In genomic region chr3:44988073-44988472, GRCh38 we compare ENCODE assay signal across 9 cellular contexts. TPM values are rescaled to one million over a fixed set of nuclear protein-coding genes. Genes with fewer than 3 reads are reported as not detected.
DNase-seq lines count a peak whose midpoint lies in the region; ATAC-seq and TF ChIP-seq lines count a peak whose summit lies in the region.
"Had no signal": no experiment of that assay in that cellular context is flagged by ENCODE, and none has a peak within 500 bp of the region (broad histone marks: within the 10 kb centered on the region; RNA-seq: fewer than 3 reads in every experiment).

No MANE protein-coding gene starts in this region.

- H2BK120ac ChIP-seq in IMR-90 (ENCODE audit: low read depth, low read length), result no peak overlapping the region

- intact Hi-C loops in CD8-positive, alpha-beta T cell (cut with DNase I, micrococcal nuclease), result no loop called here
- intact Hi-C loops in IMR-90 (cut with micrococcal nuclease), result no loop called here
- intact Hi-C loops in activated T-helper 1 cell treated with anti-CD3 and anti-CD28 coated beads, Interleukin-12 subunit alpha, Interleukin-12 subunit beta, Interleukin-2, Interleukin-4 antibody, amounts not matched to agents 30 ng/mL and 10 ng/mL and 1 ng/mL, durations not matched to agents 14 hours and 24 hours and 36 hours (cut with micrococcal nuclease), result no loop called here

- no peak overlapping the region for H3K56ac ChIP-seq in IMR-90 (ENCODE audit: extremely low read depth, insufficient read depth, low read length)

- peak; percentile 59 for TF ChIP-seq CTCF in CD8-positive, alpha-beta T cell (IDR thresholded peaks at IDR 0.05)
- TF ChIP-seq CTCF in IMR-90 (conservative IDR thresholded peaks at IDR 0.05; ENCODE audit: low read depth, low read length) (peak; percentile 43), brain (conservative IDR thresholded peaks at IDR 0.05) (peak; percentile 25 to 33), nephron (IDR thresholded peaks at IDR 0.05; ENCODE audit: unreplicated experiment in 3 of 3) (peak; percentile 34 to 44 (median 42))

- H2AK5ac ChIP-seq in IMR-90 (ENCODE audit: low read depth, low read length), result no peak overlapping the region

- H3K36me3 Mint-ChIP-seq in CD8-positive, alpha-beta T cell, result peaks cover 47% of the 10 kb centered on the region
- H3K36me3 Mint-ChIP-seq in brain (peaks cover 40% of the 10 kb centered on the region), nephron (ENCODE audit: low read depth) (peaks cover 32% of the 10 kb centered on the region)
- H3K36me3 Mint-ChIP-seq in activated T-helper 1 cell treated with anti-CD3 and anti-CD28 coated beads, Interleukin-12 subunit alpha, Interleukin-12 subunit beta, Interleukin-2, Interleukin-4 antibody, amounts not matched to agents 30 ng/mL and 10 ng/mL and 1 ng/mL, durations not matched to agents 14 hours and 24 hours and 36 hours (ENCODE audit: low read depth), result peaks cover 38% of the 10 kb centered on the region
- H3K36me3 Mint-ChIP-seq in stimulated activated memory B cell treated with anti-CD40 and anti-IgM and Interleukin-4, amounts not matched to agents 10 μg/mL and 1 μg/mL and 100 μg/mL, for 72 hours, result peaks cover 54% of the 10 kb centered on the region

- no peak overlapping the region for H3K27ac ChIP-seq in CD8-positive, alpha-beta T cell (ENCODE audit: low read depth, low read length)
- no peak overlapping the region for H3K27ac ChIP-seq in IMR-90 (ENCODE audit: insufficient read depth, low read length)

- no peak overlapping the region for H3K4ac ChIP-seq in IMR-90 (ENCODE audit: low read depth, low read length)

- H2AFZ ChIP-seq in IMR-90 (replicated peaks; ENCODE audit: low read length, poor library complexity), result no peak overlapping the region

- H4K8ac ChIP-seq in IMR-90 (ENCODE audit: low read depth in 2 of 2, low read length in 2 of 2), result no peak overlapping the region

- no peak overlapping the region for H3K18ac ChIP-seq in IMR-90 (ENCODE audit: low read depth, low read length)

- H3K4me1 ChIP-seq in CD8-positive, alpha-beta T cell (ENCODE audit: insufficient read depth, low read length), result peaks cover 31% of the 10 kb centered on the region
- H3K4me1 ChIP-seq in IMR-90 (ENCODE audit: control insufficient read depth, insufficient read depth, low read length), result peaks cover 10% of the 10 kb centered on the region

- peak; percentile 51 for ATAC-seq in CD8-positive, alpha-beta T cell
- peak; percentile 32; the same call in 1 of the 2 replicates for ATAC-seq in IMR-90 (ENCODE audit: low read depth)
- no peak for ATAC-seq in stimulated activated memory B cell treated with anti-CD40 and anti-IgM and Interleukin-4, amounts not matched to agents 10 μg/mL and 1 μg/mL and 100 μg/mL, for 72 hours

- no peak overlapping the region for H4K91ac ChIP-seq in IMR-90 (ENCODE audit: insufficient read depth, low read depth, low read length)

- H3K14ac ChIP-seq in IMR-90 (replicated peaks; ENCODE audit: low read depth, low read length), result no peak overlapping the region

- H3K4me1 Mint-ChIP-seq in CD8-positive, alpha-beta T cell (ENCODE audit: low read depth), result peaks cover 72% of the 10 kb centered on the region
- H3K4me1 Mint-ChIP-seq in brain (peaks cover 29% of the 10 kb centered on the region), nephron (peaks cover 10% of the 10 kb centered on the region)
- peaks cover 44% of the 10 kb centered on the region for H3K4me1 Mint-ChIP-seq in activated T-helper 1 cell treated with anti-CD3 and anti-CD28 coated beads, Interleukin-12 subunit alpha, Interleukin-12 subunit beta, Interleukin-2, Interleukin-4 antibody, amounts not matched to agents 30 ng/mL and 10 ng/mL and 1 ng/mL, durations not matched to agents 14 hours and 24 hours and 36 hours (ENCODE audit: low read depth)
- peaks cover 29% of the 10 kb centered on the region for H3K4me1 Mint-ChIP-seq in stimulated activated memory B cell treated with anti-CD40 and anti-IgM and Interleukin-4, amounts not matched to agents 10 μg/mL and 1 μg/mL and 100 μg/mL, for 72 hours

- no peak for DNase-seq in CD8-positive, alpha-beta T cell
- DNase-seq in IMR-90 (no peak), NCI-H2081 (lab: John Stamatoyannopoulos, UW) (no peak)
- DNase-seq in activated T-helper 1 cell treated with anti-CD3 and anti-CD28 coated beads, Interleukin-12 subunit alpha, Interleukin-12 subunit beta, Interleukin-2, Interleukin-4 antibody, amounts not matched to agents 30 ng/mL and 10 ng/mL and 1 ng/mL, durations not matched to agents 14 hours and 24 hours and 36 hours (ENCODE audit: low spot score), result no peak
- DNase-seq in activated T-cell treated with anti-CD3 and anti-CD28 coated beads, Interleukin-2, amount 50 U/mL, for 1 hour, result no peak
- DNase-seq: activated CD4-positive, alpha-beta memory T cell treated with anti-CD3 and anti-CD28 coated beads for 36 hours had no signal

- peak; percentile 23; the same call in 1 of the 2 replicates for TF ChIP-seq RAD21 in IMR-90 (IDR thresholded peaks at IDR 0.05; ENCODE audit: low read length)

- H3K9ac ChIP-seq in IMR-90 (ENCODE audit: low read depth, low read length), result no peak overlapping the region

- no peak overlapping the region for H3K23ac ChIP-seq in IMR-90 (ENCODE audit: low read depth, low read length)

- no peak overlapping the region for H3K4me2 ChIP-seq in IMR-90 (ENCODE audit: low read depth, low read length)

- no peak overlapping the region for H3K27ac Mint-ChIP-seq in CD8-positive, alpha-beta T cell
- H3K27ac Mint-ChIP-seq in brain (peak overlapping the region in 2 of 5 experiments; percentile 3 to 13), nephron (peak overlapping the region in 2 of 3 experiments; percentile 6 to 15)
- no peak overlapping the region for H3K27ac Mint-ChIP-seq in activated T-helper 1 cell treated with anti-CD3 and anti-CD28 coated beads, Interleukin-12 subunit alpha, Interleukin-12 subunit beta, Interleukin-2, Interleukin-4 antibody, amounts not matched to agents 30 ng/mL and 10 ng/mL and 1 ng/mL, durations not matched to agents 14 hours and 24 hours and 36 hours
- H3K27ac Mint-ChIP-seq in stimulated activated memory B cell treated with anti-CD40 and anti-IgM and Interleukin-4, amounts not matched to agents 10 μg/mL and 1 μg/mL and 100 μg/mL, for 72 hours, result no peak overlapping the region
- H3K27ac Mint-ChIP-seq: activated CD4-positive, alpha-beta memory T cell treated with anti-CD3 and anti-CD28 coated beads for 36 hours had no signal

- dilution Hi-C loops in IMR-90 (cut with HindIII; ENCODE audit: low sequenced_read_pairs, unreplicated experiment), result no loop called here

- WGBS in IMR-90 (ENCODE audit: extremely low coverage in 2 of 2, insufficient read length in 1 of 2), 2 experiments, result no CpG with 5 or more reads among the region's 2 CpGs

- H3K4me3 Mint-ChIP-seq in CD8-positive, alpha-beta T cell, result no peak overlapping the region
- H3K4me3 Mint-ChIP-seq in brain (no peak overlapping the region), nephron (no peak overlapping the region)
- no peak overlapping the region for H3K4me3 Mint-ChIP-seq in activated T-helper 1 cell treated with anti-CD3 and anti-CD28 coated beads, Interleukin-12 subunit alpha, Interleukin-12 subunit beta, Interleukin-2, Interleukin-4 antibody, amounts not matched to agents 30 ng/mL and 10 ng/mL and 1 ng/mL, durations not matched to agents 14 hours and 24 hours and 36 hours
- no peak overlapping the region for H3K4me3 Mint-ChIP-seq in stimulated activated memory B cell treated with anti-CD40 and anti-IgM and Interleukin-4, amounts not matched to agents 10 μg/mL and 1 μg/mL and 100 μg/mL, for 72 hours
- H3K4me3 Mint-ChIP-seq: activated CD4-positive, alpha-beta memory T cell treated with anti-CD3 and anti-CD28 coated beads for 36 hours had no signal

- peaks cover 33% of the 10 kb centered on the region for H4K20me1 ChIP-seq in IMR-90 (ENCODE audit: insufficient read depth, low read length)

- POLR2A ChIA-PET in CD8-positive, alpha-beta T cell (lab: Charles Lee), result no interaction called here
- POLR2A ChIA-PET in IMR-90 (lab: Charles Lee; ENCODE audit: unreplicated experiment), result no interaction called here

- H3K36me3 ChIP-seq in CD8-positive, alpha-beta T cell (ENCODE audit: insufficient read depth, low read length), result no peaks in the 10 kb centered on the region
- H3K36me3 ChIP-seq in IMR-90 (ENCODE audit: control insufficient read depth, insufficient read depth, low read length), result peaks cover 4% of the 10 kb centered on the region; the same call in 1 of the 2 replicates

- no peak overlapping the region for H2BK20ac ChIP-seq in IMR-90 (ENCODE audit: low read depth, low read length)

- no peaks in the 10 kb centered on the region for H3K27me3 Mint-ChIP-seq in CD8-positive, alpha-beta T cell (ENCODE audit: low read depth)
- H3K27me3 Mint-ChIP-seq in brain, result no peaks in the 10 kb centered on the region
- H3K27me3 Mint-ChIP-seq in nephron (ENCODE audit: low read depth), result no peaks in the 10 kb centered on the region
- H3K27me3 Mint-ChIP-seq in activated T-helper 1 cell treated with anti-CD3 and anti-CD28 coated beads, Interleukin-12 subunit alpha, Interleukin-12 subunit beta, Interleukin-2, Interleukin-4 antibody, amounts not matched to agents 30 ng/mL and 10 ng/mL and 1 ng/mL, durations not matched to agents 14 hours and 24 hours and 36 hours (ENCODE audit: insufficient read depth), result no peaks in the 10 kb centered on the region
- no peaks in the 10 kb centered on the region for H3K27me3 Mint-ChIP-seq in stimulated activated memory B cell treated with anti-CD40 and anti-IgM and Interleukin-4, amounts not matched to agents 10 μg/mL and 1 μg/mL and 100 μg/mL, for 72 hours
- H3K27me3 Mint-ChIP-seq: activated CD4-positive, alpha-beta memory T cell treated with anti-CD3 and anti-CD28 coated beads for 36 hours had no signal

- in situ Hi-C loops in IMR-90 (cut with MboI; ENCODE audit: low sequenced_read_pairs), result no loop called here

- no peaks in the 10 kb centered on the region for H3K9me3 Mint-ChIP-seq in CD8-positive, alpha-beta T cell
- H3K9me3 Mint-ChIP-seq in brain, result no peaks in the 10 kb centered on the region
- no peaks in the 10 kb centered on the region for H3K9me3 Mint-ChIP-seq in nephron
- no peaks in the 10 kb centered on the region for H3K9me3 Mint-ChIP-seq in activated T-helper 1 cell treated with anti-CD3 and anti-CD28 coated beads, Interleukin-12 subunit alpha, Interleukin-12 subunit beta, Interleukin-2, Interleukin-4 antibody, amounts not matched to agents 30 ng/mL and 10 ng/mL and 1 ng/mL, durations not matched to agents 14 hours and 24 hours and 36 hours
- H3K9me3 Mint-ChIP-seq in stimulated activated memory B cell treated with anti-CD40 and anti-IgM and Interleukin-4, amounts not matched to agents 10 μg/mL and 1 μg/mL and 100 μg/mL, for 72 hours, result no peaks in the 10 kb centered on the region
- H3K9me3 Mint-ChIP-seq: activated CD4-positive, alpha-beta memory T cell treated with anti-CD3 and anti-CD28 coated beads for 36 hours had no signal

- H3K79me1 ChIP-seq in IMR-90 (ENCODE audit: low read depth in 1 of 2, low read length in 2 of 2), result peaks cover 45 to 66% of the 10 kb centered on the region in 2 experiments

- H3K4me3 ChIP-seq in CD8-positive, alpha-beta T cell (ENCODE audit: low read depth, low read length), result no peak overlapping the region
- H3K4me3 ChIP-seq in IMR-90 (ENCODE audit: insufficient read depth, low read depth, low read length), result no peak overlapping the region

- TF ChIP-seq POLR2A in IMR-90 (IDR thresholded peaks at IDR 0.05; ENCODE audit: low read depth, low read length), result no peak

- no TSS peak for BruUV-seq in IMR-90 (replicated peaks; lab: Mats Ljungman, UMichigan)

- H3K27me3 ChIP-seq in CD8-positive, alpha-beta T cell (ENCODE audit: insufficient read depth, low read length), result no peaks in the 10 kb centered on the region
- H3K27me3 ChIP-seq in IMR-90 (ENCODE audit: control insufficient read depth, insufficient read depth, low read length), result no peaks in the 10 kb centered on the region

- H2BK5ac ChIP-seq in IMR-90 (ENCODE audit: low read depth, low read length, poor library complexity, severe bottlenecking), result no peak overlapping the region

- H2AK9ac ChIP-seq in IMR-90 (replicated peaks; ENCODE audit: low read depth, low read length, poor library complexity), result no peak overlapping the region

- no peak overlapping the region for H2BK15ac ChIP-seq in IMR-90 (ENCODE audit: low read depth, low read length)

- peaks cover 15% of the 10 kb centered on the region for H3K9me1 ChIP-seq in IMR-90 (ENCODE audit: insufficient read depth, low read length)

- no peaks in the 10 kb centered on the region for H3K9me3 ChIP-seq in CD8-positive, alpha-beta T cell (ENCODE audit: low read length)
- H3K9me3 ChIP-seq in IMR-90 (ENCODE audit: control insufficient read depth, insufficient read depth, low read length), result no peaks in the 10 kb centered on the region

- CTCF ChIA-PET in CD8-positive, alpha-beta T cell (lab: Charles Lee), result interaction anchor here (1.3 kb wide), 1 partner anchor 10 kb away, joined by 4 read pairs; no protein-coding TSS in a partner anchor
- CTCF ChIA-PET in IMR-90 (lab: Yijun Ruan, JAX), result interaction anchor here (0.6 kb wide), 3 partner anchors 49 to 339 kb away, joined by 3 read pairs; partner anchors contain the start of gene ZNF35

- no peak overlapping the region for H4K5ac ChIP-seq in IMR-90 (ENCODE audit: low read depth, low read length)

RNA-seq across cellular contexts. Expression of gene EXOSC7, which starts 12.0 kb away (rescaled TPM):
- total RNA-seq in CD8-positive, alpha-beta T cell, result 10 to 100 TPM; 35.2 to 39.3 TPM
- 62.2 and 96.9 TPM in 2 replicates for total RNA-seq in IMR-90 (2012; rRNA removed)
- polyA plus RNA-seq in IMR-90 (2012; rRNA removed), result 52.8 and 61.6 TPM in 2 replicates
- polyA plus RNA-seq in IMR-90 (2012; cell fraction: cytosol; rRNA removed), result 39.4 and 46.8 TPM in 2 replicates
- polyA plus RNA-seq in IMR-90 (2012; cell fraction: nucleus; rRNA removed; ENCODE audit: low replicate concordance), result 22.4 and 65.7 TPM in 2 replicates
- 24.7 TPM for polyA plus RNA-seq in brain (ENCODE audit: insufficient read depth, low read depth, low replicate concordance)
- total RNA-seq in activated T-helper 1 cell treated with anti-CD3 and anti-CD28 coated beads, Interleukin-12 subunit alpha, Interleukin-12 subunit beta, Interleukin-2, Interleukin-4 antibody, amounts not matched to agents 30 ng/mL and 10 ng/mL and 1 ng/mL, durations not matched to agents 14 hours and 24 hours and 36 hours, result 93.6 and 94.4 TPM in 2 replicates

RNA-seq across cellular contexts. Expression of gene ZDHHC3, which starts 12.1 kb away (rescaled TPM):
- 10 to 100 TPM; 42.2 to 42.4 TPM for total RNA-seq in CD8-positive, alpha-beta T cell
- 57.2 and 57.7 TPM in 2 replicates for total RNA-seq in IMR-90 (2012; rRNA removed)
- polyA plus RNA-seq in IMR-90 (2012; rRNA removed) (58.0 and 59.6 TPM in 2 replicates), brain (ENCODE audit: insufficient read depth, low read depth, low replicate concordance) (56.0 TPM)
- polyA plus RNA-seq in IMR-90 (2012; cell fraction: cytosol; rRNA removed), result 36.8 and 44.6 TPM in 2 replicates
- 30.2 and 63.6 TPM in 2 replicates for polyA plus RNA-seq in IMR-90 (2012; cell fraction: nucleus; rRNA removed; ENCODE audit: low replicate concordance)
- total RNA-seq in activated T-helper 1 cell treated with anti-CD3 and anti-CD28 coated beads, Interleukin-12 subunit alpha, Interleukin-12 subunit beta, Interleukin-2, Interleukin-4 antibody, amounts not matched to agents 30 ng/mL and 10 ng/mL and 1 ng/mL, durations not matched to agents 14 hours and 24 hours and 36 hours, result 46.6 and 47.5 TPM in 2 replicates

RNA-seq across cellular contexts. Expression of gene CLEC3B, which starts 38.0 kb away (rescaled TPM):
- total RNA-seq in CD8-positive, alpha-beta T cell, result under 1 TPM in 1 of 2 experiments, not detected in 1; 0.38 TPM
- total RNA-seq in IMR-90 (2012; rRNA removed), result 1.9 and 3.6 TPM in 2 replicates
- 13.2 and 13.8 TPM in 2 replicates for polyA plus RNA-seq in IMR-90 (2012; rRNA removed)
- polyA plus RNA-seq in IMR-90 (2012; cell fraction: cytosol; rRNA removed), result 20.2 and 52.4 TPM in 2 replicates
- 7.8 and 10.6 TPM in 2 replicates for polyA plus RNA-seq in IMR-90 (2012; cell fraction: nucleus; rRNA removed; ENCODE audit: low replicate concordance)
- 37.4 TPM for polyA plus RNA-seq in brain (ENCODE audit: insufficient read depth, low read depth, low replicate concordance)
- total RNA-seq in activated T-helper 1 cell treated with anti-CD3 and anti-CD28 coated beads, Interleukin-12 subunit alpha, Interleukin-12 subunit beta, Interleukin-2, Interleukin-4 antibody, amounts not matched to agents 30 ng/mL and 10 ng/mL and 1 ng/mL, durations not matched to agents 14 hours and 24 hours and 36 hours, result not detected in 2 replicates
- total RNA-seq: activated CD4-positive, alpha-beta memory T cell treated with anti-CD3 and anti-CD28 coated beads for 36 hours had no signal

Comparison
In these comparisons a context has a peak if more than half of its experiments do, and no peak if none do; other contexts are left out.
1. H3K27ac Mint-ChIP-seq: peak in nephron (2 of 3); none in CD8-positive, alpha-beta T cell (single experiment), activated T-helper 1 cell treated with anti-CD3 and anti-CD28 coated beads, Interleukin-12 subunit alpha, Interleukin-12 subunit beta, Interleukin-2, Interleukin-4 antibody, amounts not matched to agents 30 ng/mL and 10 ng/mL and 1 ng/mL, durations not matched to agents 14 hours and 24 hours and 36 hours (single experiment) and stimulated activated memory B cell treated with anti-CD40 and anti-IgM and Interleukin-4, amounts not matched to agents 10 μg/mL and 1 μg/mL and 100 μg/mL, for 72 hours (single experiment).
2. Peak in every context shown above with its lines, with median percentiles within 50 percentile points of each other: CTCF ChIP-seq.